Comparison of ENCODE assay signal across 1 cellular context in the genomic region with DNA sequence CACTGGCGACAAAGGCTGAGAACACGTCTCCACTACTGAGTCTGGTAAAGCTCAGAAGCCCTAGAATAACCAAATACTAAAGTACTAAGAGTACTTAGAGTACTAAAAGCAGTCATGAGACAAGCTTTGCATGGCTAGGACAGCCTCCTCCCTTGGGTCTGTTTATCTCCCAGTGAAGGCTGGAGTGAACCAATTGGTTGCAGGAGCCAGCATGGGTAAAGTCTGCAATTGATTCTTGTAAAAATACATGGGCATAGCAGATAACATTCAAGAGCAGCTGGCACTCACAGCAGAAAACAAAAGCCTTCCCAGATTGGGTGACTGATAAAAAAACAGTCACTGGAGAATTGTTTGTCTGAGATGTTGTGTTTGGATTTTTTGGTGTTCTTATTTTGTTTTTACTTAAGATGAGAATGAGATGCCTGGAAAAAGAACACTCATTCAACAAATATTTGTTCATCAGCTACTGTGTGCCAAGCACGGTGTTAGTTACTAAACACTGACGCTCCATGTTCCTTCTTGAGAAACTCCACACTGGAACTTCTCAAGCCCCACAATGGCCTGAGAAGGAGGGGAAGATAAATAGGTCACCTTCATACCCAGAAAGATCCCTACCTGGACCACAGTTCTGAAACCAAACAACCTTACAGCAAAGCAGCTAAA.
TF ChIP-seq lines count a peak whose summit lies in the region.

No MANE protein-coding gene starts in this region.

TF ChIP-seq in HepG2, 621 proteins besides CTCF, POLR2A, EP300 and RAD21 (continued from another document):
- TF ChIP-seq, protein P1, sequence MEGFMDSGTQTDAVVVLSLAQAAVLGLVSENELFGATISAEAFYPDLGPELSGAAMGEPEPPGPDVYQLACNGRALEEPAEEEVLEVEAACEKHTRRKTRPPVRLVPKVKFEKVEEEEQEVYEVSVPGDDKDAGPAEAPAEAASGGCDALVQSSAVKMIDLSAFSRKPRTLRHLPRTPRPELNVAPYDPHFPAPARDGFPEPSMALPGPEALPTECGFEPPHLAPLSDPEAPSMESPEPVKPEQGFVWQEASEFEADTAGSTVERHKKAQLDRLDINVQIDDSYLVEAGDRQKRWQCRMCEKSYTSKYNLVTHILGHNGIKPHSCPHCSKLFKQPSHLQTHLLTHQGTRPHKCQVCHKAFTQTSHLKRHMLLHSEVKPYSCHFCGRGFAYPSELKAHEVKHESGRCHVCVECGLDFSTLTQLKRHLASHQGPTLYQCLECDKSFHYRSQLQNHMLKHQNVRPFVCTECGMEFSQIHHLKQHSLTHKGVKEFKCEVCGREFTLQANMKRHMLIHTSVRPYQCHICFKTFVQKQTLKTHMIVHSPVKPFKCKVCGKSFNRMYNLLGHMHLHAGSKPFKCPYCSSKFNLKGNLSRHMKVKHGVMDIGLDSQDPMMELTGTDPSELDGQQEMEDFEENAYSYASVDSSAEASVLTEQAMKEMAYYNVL (CRISPR knock-in tag; IDR thresholded peaks at IDR 0.05; ENCODE audit: borderline replicate concordance): no peak
- TF ChIP-seq BRCA1 (CRISPR knock-in tag; IDR thresholded peaks at IDR 0.05) (no peak), KMT2B (CRISPR knock-in tag; IDR thresholded peaks at IDR 0.05) (no peak)
- TF ChIP-seq, protein P2, sequence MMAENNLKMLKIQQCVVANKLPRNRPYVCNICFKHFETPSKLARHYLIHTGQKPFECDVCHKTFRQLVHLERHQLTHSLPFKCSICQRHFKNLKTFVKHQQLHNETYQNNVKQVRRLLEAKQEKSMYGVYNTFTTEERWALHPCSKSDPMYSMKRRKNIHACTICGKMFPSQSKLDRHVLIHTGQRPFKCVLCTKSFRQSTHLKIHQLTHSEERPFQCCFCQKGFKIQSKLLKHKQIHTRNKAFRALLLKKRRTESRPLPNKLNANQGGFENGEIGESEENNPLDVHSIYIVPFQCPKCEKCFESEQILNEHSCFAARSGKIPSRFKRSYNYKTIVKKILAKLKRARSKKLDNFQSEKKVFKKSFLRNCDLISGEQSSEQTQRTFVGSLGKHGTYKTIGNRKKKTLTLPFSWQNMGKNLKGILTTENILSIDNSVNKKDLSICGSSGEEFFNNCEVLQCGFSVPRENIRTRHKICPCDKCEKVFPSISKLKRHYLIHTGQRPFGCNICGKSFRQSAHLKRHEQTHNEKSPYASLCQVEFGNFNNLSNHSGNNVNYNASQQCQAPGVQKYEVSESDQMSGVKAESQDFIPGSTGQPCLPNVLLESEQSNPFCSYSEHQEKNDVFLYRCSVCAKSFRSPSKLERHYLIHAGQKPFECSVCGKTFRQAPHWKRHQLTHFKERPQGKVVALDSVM (CRISPR knock-in tag; IDR thresholded peaks at IDR 0.05): no peak
